13 cellular contexts compared by ENCODE assay signal in genomic region chr3:11588338-11588737, GRCh38. TPM values are rescaled to one million over a fixed set of nuclear protein-coding genes. Genes with fewer than 3 reads are reported as not detected.
DNase-seq lines count a peak whose midpoint lies in the region; ATAC-seq and TF ChIP-seq lines count a peak whose summit lies in the region.
"Had no signal": no experiment of that assay in that cellular context is flagged by ENCODE, and none has a peak within 500 bp of the region (broad histone marks: within the 10 kb centered on the region; RNA-seq: fewer than 3 reads in every experiment).

No MANE protein-coding gene starts in this region.

- intact Hi-C loops in CD8-positive, alpha-beta T cell (cut with DNase I, micrococcal nuclease): loop anchor here in 1 of 2 experiments (10.0 kb wide), 1 partner anchor 56 kb away; the partner anchor contains the start of gene VGLL4
- intact Hi-C loops in activated T-helper 2 cell treated with anti-CD3 and anti-CD28 coated beads, Interferon-gamma antibody, Interleukin-2, Interleukin-4, amounts not matched to agents 10 μg/mL and 5 μg/mL and 100 μg/mL, durations not matched to agents 14 hours and 24 hours and 36 hours (cut with micrococcal nuclease): loop anchor here (5.0 kb wide), 1 partner anchor 34 kb away; no protein-coding TSS in a partner anchor

- no peaks in the 10 kb centered on the region for H3K9me3 ChIP-seq in CD8-positive, alpha-beta T cell (ENCODE audit: low read length)
- H3K9me3 ChIP-seq in skeletal muscle satellite cell (replicated peaks; ENCODE audit: low read length): no peaks in the 10 kb centered on the region
- H3K9me3 ChIP-seq: adrenal gland had no signal

- no peak overlapping the region for H3K9ac ChIP-seq in skeletal muscle satellite cell (ENCODE audit: low read depth, low read length)

- H3K27ac ChIP-seq in CD8-positive, alpha-beta T cell (ENCODE audit: low read depth, low read length): no peak overlapping the region
- peak overlapping the region; percentile 33 for H3K27ac ChIP-seq in layer of hippocampus (ENCODE audit: low read depth, low read length)
- H3K27ac ChIP-seq: HL-60 had no signal

- no peak for TF ChIP-seq CTCF in CD8-positive, alpha-beta T cell (IDR thresholded peaks at IDR 0.05)

- peaks cover 50% of the 10 kb centered on the region for H3K36me3 Mint-ChIP-seq in CD8-positive, alpha-beta T cell
- peaks cover 48% of the 10 kb centered on the region for H3K36me3 Mint-ChIP-seq in activated T-helper 2 cell treated with anti-CD3 and anti-CD28 coated beads, Interferon-gamma antibody, Interleukin-2, Interleukin-4, amounts not matched to agents 10 μg/mL and 5 μg/mL and 100 μg/mL, durations not matched to agents 14 hours and 24 hours and 36 hours (ENCODE audit: low read depth)

- H3K27me3 Mint-ChIP-seq in CD8-positive, alpha-beta T cell (ENCODE audit: low read depth): no peaks in the 10 kb centered on the region
- H3K27me3 Mint-ChIP-seq in activated T-helper 2 cell treated with anti-CD3 and anti-CD28 coated beads, Interferon-gamma antibody, Interleukin-2, Interleukin-4, amounts not matched to agents 10 μg/mL and 5 μg/mL and 100 μg/mL, durations not matched to agents 14 hours and 24 hours and 36 hours (ENCODE audit: low read depth): no peaks in the 10 kb centered on the region
- H3K27me3 Mint-ChIP-seq: B cell had no signal

- H3K4me3 Mint-ChIP-seq in CD8-positive, alpha-beta T cell: no peak overlapping the region
- H3K4me3 Mint-ChIP-seq in activated T-helper 2 cell treated with anti-CD3 and anti-CD28 coated beads, Interferon-gamma antibody, Interleukin-2, Interleukin-4, amounts not matched to agents 10 μg/mL and 5 μg/mL and 100 μg/mL, durations not matched to agents 14 hours and 24 hours and 36 hours (ENCODE audit: low read depth): no peak overlapping the region
- H3K4me3 Mint-ChIP-seq: B cell had no signal

- ATAC-seq in CD8-positive, alpha-beta T cell: no peak
- ATAC-seq in GM19395 (IDR thresholded peaks at IDR 0.05; ENCODE audit: unreplicated experiment): no peak

- peaks cover 1% of the 10 kb centered on the region for H3K4me1 ChIP-seq in CD8-positive, alpha-beta T cell (ENCODE audit: insufficient read depth, low read length)
- peaks cover 72% of the 10 kb centered on the region for H3K4me1 ChIP-seq in skeletal muscle satellite cell (ENCODE audit: control insufficient read depth, insufficient read depth, low read length)

- DNase-seq in CD8-positive, alpha-beta T cell: no peak
- DNase-seq in activated T-helper 2 cell treated with anti-CD3 and anti-CD28 coated beads, Interferon-gamma antibody, Interleukin-2, Interleukin-4, amounts not matched to agents 10 μg/mL and 5 μg/mL and 100 μg/mL, durations not matched to agents 14 hours and 24 hours and 36 hours (ENCODE audit: low spot score): no peak
- no peak for DNase-seq in COLO668 (lab: John Stamatoyannopoulos, UW; ENCODE audit: unreplicated experiment)
- no peak for DNase-seq in islet precursor cell
- no peak for DNase-seq in MV-4-11 (lab: John Stamatoyannopoulos, UW)
- DNase-seq: adrenal gland; effector memory CD4-positive, alpha-beta T cell; SHP77 had no signal

- H3K4me1 Mint-ChIP-seq in CD8-positive, alpha-beta T cell (ENCODE audit: low read depth): peaks cover 71% of the 10 kb centered on the region
- peaks cover 42% of the 10 kb centered on the region for H3K4me1 Mint-ChIP-seq in activated T-helper 2 cell treated with anti-CD3 and anti-CD28 coated beads, Interferon-gamma antibody, Interleukin-2, Interleukin-4, amounts not matched to agents 10 μg/mL and 5 μg/mL and 100 μg/mL, durations not matched to agents 14 hours and 24 hours and 36 hours (ENCODE audit: low read depth)

- no peaks in the 10 kb centered on the region for H3K36me3 ChIP-seq in CD8-positive, alpha-beta T cell (ENCODE audit: insufficient read depth, low read length)
- peaks cover 9% of the 10 kb centered on the region for H3K36me3 ChIP-seq in skeletal muscle satellite cell (ENCODE audit: insufficient read depth, low read length)
- H3K36me3 ChIP-seq: adrenal gland had no signal

- H3K27me3 ChIP-seq in CD8-positive, alpha-beta T cell (ENCODE audit: insufficient read depth, low read length): no peaks in the 10 kb centered on the region
- H3K27me3 ChIP-seq in layer of hippocampus (ENCODE audit: control insufficient read depth, insufficient read depth, low read length) (no peaks in the 10 kb centered on the region), skeletal muscle satellite cell (ENCODE audit: control insufficient read depth, insufficient read depth, low read length) (no peaks in the 10 kb centered on the region)
- H3K27me3 ChIP-seq: adrenal gland had no signal

- no peaks in the 10 kb centered on the region for H3K9me3 Mint-ChIP-seq in CD8-positive, alpha-beta T cell
- H3K9me3 Mint-ChIP-seq in activated T-helper 2 cell treated with anti-CD3 and anti-CD28 coated beads, Interferon-gamma antibody, Interleukin-2, Interleukin-4, amounts not matched to agents 10 μg/mL and 5 μg/mL and 100 μg/mL, durations not matched to agents 14 hours and 24 hours and 36 hours: no peaks in the 10 kb centered on the region

- POLR2A ChIA-PET in CD8-positive, alpha-beta T cell (lab: Charles Lee): no interaction called here

- peak overlapping the region; percentile 76 for H3K27ac Mint-ChIP-seq in CD8-positive, alpha-beta T cell
- peak overlapping the region; percentile 74 for H3K27ac Mint-ChIP-seq in activated T-helper 2 cell treated with anti-CD3 and anti-CD28 coated beads, Interferon-gamma antibody, Interleukin-2, Interleukin-4, amounts not matched to agents 10 μg/mL and 5 μg/mL and 100 μg/mL, durations not matched to agents 14 hours and 24 hours and 36 hours

- peak overlapping the region; percentile 10 for H3K4me2 ChIP-seq in skeletal muscle satellite cell (ENCODE audit: low read length)

- CTCF ChIA-PET in CD8-positive, alpha-beta T cell (lab: Charles Lee): no interaction called here

- H3K4me3 ChIP-seq in CD8-positive, alpha-beta T cell (ENCODE audit: low read depth, low read length): no peak overlapping the region
- no peak overlapping the region for H3K4me3 ChIP-seq in skeletal muscle satellite cell (ENCODE audit: low read length)
- H3K4me3 ChIP-seq: adrenal gland had no signal

RNA-seq across cellular contexts. Expression of gene VGLL4, which starts 55.4 kb away (rescaled TPM):
- total RNA-seq in CD8-positive, alpha-beta T cell: 10 to 100 TPM; 13.8 to 14.1 TPM
- total RNA-seq in activated T-helper 2 cell treated with anti-CD3 and anti-CD28 coated beads, Interferon-gamma antibody, Interleukin-2, Interleukin-4, amounts not matched to agents 10 μg/mL and 5 μg/mL and 100 μg/mL, durations not matched to agents 14 hours and 24 hours and 36 hours: 66.6 and 69.8 TPM in 2 replicates
- 31.9 and 32.8 TPM in 2 replicates for total RNA-seq in skeletal muscle satellite cell (2012; rRNA removed)
